8 cellular contexts compared by ENCODE assay signal in genomic region chr4:187633245-187633644, GRCh38.
"Had no signal": no experiment of that assay in that cellular context is flagged by ENCODE, and none has a peak within 500 bp of the region (broad histone marks: within the 10 kb centered on the region; RNA-seq: fewer than 3 reads in every experiment).

No MANE protein-coding gene starts in this region.

- H3K4me3 ChIP-seq: HAP-1 had no signal

- H3K4me3 Mint-ChIP-seq: IgD-negative memory B cell had no signal

- H3K36me3 Mint-ChIP-seq: IgD-negative memory B cell had no signal

- H3K4me1 Mint-ChIP-seq: IgD-negative memory B cell had no signal

- H3K27ac Mint-ChIP-seq: IgD-negative memory B cell had no signal

- H3K36me3 ChIP-seq: HAP-1 had no signal

- FAIRE-seq: HepG2, HTR-8/SVneo had no signal

- H3K4me1 ChIP-seq: HAP-1 had no signal

- H3K27me3 Mint-ChIP-seq: IgD-negative memory B cell had no signal

- ATAC-seq: HCT116, HepG2 had no signal

- H3K9me3 ChIP-seq: HAP-1 had no signal

- DNase-seq: GOT3, H7, KBM-7 had no signal
